24 cellular contexts compared by ENCODE assay signal in genomic region chr9:26706223-26706622, GRCh38.
"Had no signal": no experiment of that assay in that cellular context is flagged by ENCODE, and none has a peak within 500 bp of the region (broad histone marks: within the 10 kb centered on the region; RNA-seq: fewer than 3 reads in every experiment).

No MANE protein-coding gene starts in this region.

- H3K4me3 ChIP-seq: esophagus squamous epithelium, gastroesophageal sphincter, left ventricle myocardium inferior, lower lobe of right lung, pancreas, suprapubic skin, thyroid gland, uterus had no signal

- H3K4me3 Mint-ChIP-seq: naive B cell, nephron, type B pancreatic cell had no signal

- H3K36me3 ChIP-seq: esophagus squamous epithelium, gastroesophageal sphincter, left ventricle myocardium inferior, lower lobe of right lung, pancreas, suprapubic skin, thyroid gland, uterus had no signal

- H3K36me3 Mint-ChIP-seq: type B pancreatic cell had no signal

- H3K4me1 Mint-ChIP-seq: naive B cell, nephron had no signal

- ATAC-seq: gastroesophageal sphincter, left cardiac atrium, lower lobe of right lung, pancreas, right cardiac atrium had no signal

- H3K4me1 ChIP-seq: esophagus squamous epithelium, gastroesophageal sphincter, left ventricle myocardium inferior, lower lobe of right lung, pancreas, suprapubic skin, thyroid gland, uterus had no signal

- H3K27ac ChIP-seq: esophagus squamous epithelium, gastroesophageal sphincter, left ventricle myocardium inferior, lower lobe of right lung, pancreas, suprapubic skin, thyroid gland, uterus had no signal

- H3K9me3 Mint-ChIP-seq: type B pancreatic cell had no signal

- H3K27me3 ChIP-seq: esophagus squamous epithelium, gastroesophageal sphincter, pancreas, suprapubic skin, thyroid gland, uterus had no signal

- H3K9me3 ChIP-seq: esophagus squamous epithelium, gastroesophageal sphincter, left ventricle myocardium inferior, lower lobe of right lung, pancreas, suprapubic skin, thyroid gland, uterus had no signal

- DNase-seq: cortex of kidney; effector memory CD4-positive, alpha-beta T cell; esophagus squamous epithelium; foreskin fibroblast; glutamatergic neuron; left cardiac atrium; left ventricle myocardium inferior; lower lobe of right lung; mesenchymal stem cell; midbrain; naive B cell; occipital lobe; pancreas; right cardiac atrium; small intestine; stimulated activated CD4-positive, alpha-beta T cell treated with anti-CD3 and anti-CD28 coated beads, Interleukin-12 subunit alpha, Interleukin-12 subunit beta, amount 100 ng/mL, for 4 hours; stimulated activated naive CD4-positive, alpha-beta T cell; thyroid gland; uterus had no signal

- H3K27ac Mint-ChIP-seq: naive B cell, nephron, progenitor cell of endocrine pancreas, type B pancreatic cell had no signal

- H3K27me3 Mint-ChIP-seq: naive B cell had no signal
